In genomic region chr12:107091381-107091780, GRCh38 we compare ENCODE assay signal across 9 cellular contexts. TPM values are rescaled to one million over a fixed set of nuclear protein-coding genes. Genes with fewer than 3 reads are reported as not detected.
DNase-seq lines count a peak whose midpoint lies in the region; ATAC-seq and TF ChIP-seq lines count a peak whose summit lies in the region.
"Had no signal": no experiment of that assay in that cellular context is flagged by ENCODE, and none has a peak within 500 bp of the region (broad histone marks: within the 10 kb centered on the region; RNA-seq: fewer than 3 reads in every experiment).

No MANE protein-coding gene starts in this region.

- no peak overlapping the region for H2AFZ ChIP-seq in neural progenitor cell (replicated peaks)

- H3K36me3 ChIP-seq in CD4-positive, CD25-positive, alpha-beta regulatory T cell (ENCODE audit: control insufficient read depth, insufficient read depth, low read length) = peaks cover 3% of the 10 kb centered on the region
- H3K36me3 ChIP-seq in ectodermal cell (ENCODE audit: control insufficient read depth, insufficient read depth, low read length) (no peaks in the 10 kb centered on the region), neural progenitor cell (no peaks in the 10 kb centered on the region), mucosa of descending colon (ENCODE audit: low read depth) (peaks cover 4% of the 10 kb centered on the region)

- no peak for ATAC-seq in CD4-positive, CD25-positive, alpha-beta regulatory T cell (ENCODE audit: low read depth in 2 of 2)
- ATAC-seq in mucosa of descending colon = no peak
- ATAC-seq in activated CD8-positive, alpha-beta memory T cell treated with anti-CD3 and anti-CD28 coated beads, Interleukin-2, amount 10 ng/mL, durations not matched to agents 7 days and 5 days = no peak

- H3K4me2 ChIP-seq in neural progenitor cell = peak overlapping the region; percentile 84

- H3K9me3 Mint-ChIP-seq in CD4-positive, CD25-positive, alpha-beta regulatory T cell = peaks cover 0 to 1% (median 0%) of the 10 kb centered on the region in 7 donors
- peaks cover 10% of the 10 kb centered on the region for H3K9me3 Mint-ChIP-seq in neural progenitor cell
- peaks cover 5% of the 10 kb centered on the region for H3K9me3 Mint-ChIP-seq in activated CD8-positive, alpha-beta memory T cell treated with anti-CD3 and anti-CD28 coated beads, Interleukin-2, amount 10 ng/mL, durations not matched to agents 7 days and 5 days (ENCODE audit: low read depth)

- intact Hi-C loops in mucosa of descending colon (cut with DNase I, micrococcal nuclease) = no loop called here

- H3K4me1 Mint-ChIP-seq in CD4-positive, CD25-positive, alpha-beta regulatory T cell = peaks cover 13 to 29% (median 20%) of the 10 kb centered on the region in 4 donors
- no peaks in the 10 kb centered on the region for H3K4me1 Mint-ChIP-seq in neural progenitor cell
- peaks cover 4% of the 10 kb centered on the region for H3K4me1 Mint-ChIP-seq in activated CD8-positive, alpha-beta memory T cell treated with anti-CD3 and anti-CD28 coated beads, Interleukin-2, amount 10 ng/mL, durations not matched to agents 7 days and 5 days

- peak overlapping the region; percentile 100 for H3K4me3 ChIP-seq in CD4-positive, CD25-positive, alpha-beta regulatory T cell (ENCODE audit: low read depth, low read length)
- H3K4me3 ChIP-seq in ectodermal cell (ENCODE audit: insufficient read depth, low read depth, low read length) = peak overlapping the region; percentile 84
- H3K4me3 ChIP-seq in neural progenitor cell = peak overlapping the region; percentile 80
- no peak overlapping the region for H3K4me3 ChIP-seq in mucosa of descending colon

- H3F3A ChIP-seq in neural progenitor cell (ENCODE audit: low read depth) = peaks cover 5% of the 10 kb centered on the region

- H3K27ac Mint-ChIP-seq in CD4-positive, CD25-positive, alpha-beta regulatory T cell = no peak overlapping the region
- H3K27ac Mint-ChIP-seq in neural progenitor cell = no peak overlapping the region
- no peak overlapping the region for H3K27ac Mint-ChIP-seq in activated CD8-positive, alpha-beta memory T cell treated with anti-CD3 and anti-CD28 coated beads, Interleukin-2, amount 10 ng/mL, durations not matched to agents 7 days and 5 days
- H3K27ac Mint-ChIP-seq: brain had no signal

- peak overlapping the region; percentile 49 for H3K9ac ChIP-seq in neural progenitor cell

- peaks cover 62% of the 10 kb centered on the region for H3K79me2 ChIP-seq in neural progenitor cell (ENCODE audit: low read depth)

- H3K9me3 ChIP-seq in CD4-positive, CD25-positive, alpha-beta regulatory T cell (ENCODE audit: control insufficient read depth in 2 of 2, low read length in 2 of 2) = no peaks in the 10 kb centered on the region
- H3K9me3 ChIP-seq in ectodermal cell (ENCODE audit: control insufficient read depth, low read length) = no peaks in the 10 kb centered on the region
- H3K9me3 ChIP-seq in neural progenitor cell (ENCODE audit: low read depth) = peaks cover 4% of the 10 kb centered on the region
- H3K9me3 ChIP-seq in mucosa of descending colon = no peaks in the 10 kb centered on the region

- peaks cover 3% of the 10 kb centered on the region for H3K27me3 Mint-ChIP-seq in CD4-positive, CD25-positive, alpha-beta regulatory T cell
- H3K27me3 Mint-ChIP-seq in neural progenitor cell (ENCODE audit: insufficient read depth, low read depth) = peaks cover 2% of the 10 kb centered on the region
- H3K27me3 Mint-ChIP-seq in activated CD8-positive, alpha-beta memory T cell treated with anti-CD3 and anti-CD28 coated beads, Interleukin-2, amount 10 ng/mL, durations not matched to agents 7 days and 5 days = no peaks in the 10 kb centered on the region

- H4K20me1 ChIP-seq in neural progenitor cell (ENCODE audit: low read depth) = peaks cover 4% of the 10 kb centered on the region

- H3K27ac ChIP-seq in CD4-positive, CD25-positive, alpha-beta regulatory T cell (ENCODE audit: insufficient read depth, low read length, poor library complexity, severe bottlenecking) = no peak overlapping the region
- no peak overlapping the region for H3K27ac ChIP-seq in ectodermal cell (ENCODE audit: insufficient read depth, low read depth, low read length, poor library complexity, severe bottlenecking)
- H3K27ac ChIP-seq in neural progenitor cell = no peak overlapping the region

- no peak for DNase-seq in CD4-positive, CD25-positive, alpha-beta regulatory T cell
- DNase-seq in NCI-H2029 treated with DMSO at 0.1 percent for 48 hours (lab: John Stamatoyannopoulos, UW) (peak; percentile 56), neural progenitor cell (ENCODE audit: low spot score) (no peak), NOMO-1 treated with DMSO at 0.1 percent for 48 hours (lab: John Stamatoyannopoulos, UW; ENCODE audit: unreplicated experiment) (no peak), mucosa of descending colon (no peak), DMS79 treated with DMSO at 0.1 percent for 48 hours (lab: John Stamatoyannopoulos, UW) (no peak)
- no peak for DNase-seq in activated CD8-positive, alpha-beta memory T cell treated with anti-CD3 and anti-CD28 coated beads, Interleukin-2, amount 10 ng/mL, durations not matched to agents 7 days and 5 days

- 93 to 94% methylated on average over 4 of the region's 4 CpGs for WGBS in ectodermal cell, 2 experiments

- peaks cover 26% of the 10 kb centered on the region for H3K4me1 ChIP-seq in CD4-positive, CD25-positive, alpha-beta regulatory T cell (ENCODE audit: control insufficient read depth, insufficient read depth, low read length, poor library complexity, severe bottlenecking)
- peaks cover 7% of the 10 kb centered on the region for H3K4me1 ChIP-seq in ectodermal cell (ENCODE audit: control insufficient read depth, insufficient read depth, low read length)
- peaks cover 8% of the 10 kb centered on the region for H3K4me1 ChIP-seq in neural progenitor cell
- H3K4me1 ChIP-seq in mucosa of descending colon (ENCODE audit: low read depth) = peaks cover 20% of the 10 kb centered on the region

- H3K36me3 Mint-ChIP-seq in CD4-positive, CD25-positive, alpha-beta regulatory T cell = peaks cover 9% of the 10 kb centered on the region
- H3K36me3 Mint-ChIP-seq in neural progenitor cell = peaks cover 5% of the 10 kb centered on the region
- H3K36me3 Mint-ChIP-seq in activated CD8-positive, alpha-beta memory T cell treated with anti-CD3 and anti-CD28 coated beads, Interleukin-2, amount 10 ng/mL, durations not matched to agents 7 days and 5 days = no peaks in the 10 kb centered on the region

- CTCF ChIA-PET in activated CD8-positive, alpha-beta memory T cell treated with anti-CD3 and anti-CD28 coated beads, Interleukin-2, amount 10 ng/mL, durations not matched to agents 7 days and 5 days (lab: Charles Lee) = interaction anchor here (1.0 to 8.2 kb wide), 6 partner anchors 9 to 530 kb away, joined by 3 to 67 read pairs (median 4); partner anchors contain the start of gene TMEM263

- H3K27me3 ChIP-seq in CD4-positive, CD25-positive, alpha-beta regulatory T cell (ENCODE audit: control insufficient read depth, insufficient read depth, low read length) = no peaks in the 10 kb centered on the region
- H3K27me3 ChIP-seq in ectodermal cell (ENCODE audit: control insufficient read depth, insufficient read depth, low read length, poor library complexity, severe bottlenecking) (no peaks in the 10 kb centered on the region), neural progenitor cell (no peaks in the 10 kb centered on the region)

- TF ChIP-seq CTCF in neural progenitor cell (IDR thresholded peaks at IDR 0.05) (no peak), mucosa of descending colon (IDR thresholded peaks at IDR 0.05) (no peak)

- no peak overlapping the region for H3K4me3 Mint-ChIP-seq in CD4-positive, CD25-positive, alpha-beta regulatory T cell
- no peak overlapping the region for H3K4me3 Mint-ChIP-seq in neural progenitor cell
- no peak overlapping the region for H3K4me3 Mint-ChIP-seq in activated CD8-positive, alpha-beta memory T cell treated with anti-CD3 and anti-CD28 coated beads, Interleukin-2, amount 10 ng/mL, durations not matched to agents 7 days and 5 days
- H3K4me3 Mint-ChIP-seq: brain had no signal

RNA-seq across cellular contexts. Expression of gene CRY1, which starts 2.0 kb away (rescaled TPM):
- 91.1 TPM for total RNA-seq in CD4-positive, CD25-positive, alpha-beta regulatory T cell
- polyA plus RNA-seq in CD4-positive, CD25-positive, alpha-beta regulatory T cell = 10 to 100 TPM; 26.7 to 31.8 (median 30.8) TPM
- polyA plus RNA-seq in ectodermal cell (2013, experiment 1 of 4) = 31.2 TPM
- 29.2 TPM for polyA plus RNA-seq in ectodermal cell (2013, experiment 2 of 4)
- 27.3 TPM for polyA plus RNA-seq in ectodermal cell (2013, experiment 3 of 4)
- 32.6 TPM for polyA plus RNA-seq in ectodermal cell (2013, experiment 4 of 4)
- total RNA-seq in neural progenitor cell (ENCODE audit: low replicate concordance) (36.7 and 51.3 TPM in 2 replicates), mucosa of descending colon (10 to 100 TPM; 11.4 to 22.8 (median 15.5) TPM)
- 10 to 100 TPM; 15.2 to 20.6 TPM for total RNA-seq in activated CD8-positive, alpha-beta memory T cell treated with anti-CD3 and anti-CD28 coated beads, Interleukin-2, amount 10 ng/mL, durations not matched to agents 7 days and 5 days
